8 cellular contexts compared by ENCODE assay signal in genomic region chr7:135335628-135336139, GRCh38.
DNase-seq lines count a peak whose midpoint lies in the region; ATAC-seq and TF ChIP-seq lines count a peak whose summit lies in the region.

No MANE protein-coding gene starts in this region.

- intact Hi-C loops in activated CD4-positive, alpha-beta T cell treated with anti-CD3 and anti-CD28 coated beads, Interleukin-2, amount 10 ng/mL, durations not matched to agents 24 days and 14 days (cut with micrococcal nuclease), result loop anchor here (2.0 kb wide), 1 partner anchor 55 kb away; no protein-coding TSS in a partner anchor

- no peaks in the 10 kb centered on the region for H3K27me3 ChIP-seq in GM06990 (replicated peaks; ENCODE audit: control insufficient read depth, insufficient read depth, low read length)
- no peaks in the 10 kb centered on the region for H3K27me3 ChIP-seq in fibroblast of lung (ENCODE audit: control insufficient read depth, insufficient read depth, low read length)
- no peaks in the 10 kb centered on the region for H3K27me3 ChIP-seq in parathyroid adenoma (ENCODE audit: control insufficient read depth, insufficient read depth, low read length)
- H3K27me3 ChIP-seq in suprapubic skin, result no peaks in the 10 kb centered on the region

- H3K36me3 ChIP-seq in GM06990 (ENCODE audit: control insufficient read depth, insufficient read depth, low read length) (no peaks in the 10 kb centered on the region), fibroblast of lung (ENCODE audit: control insufficient read depth, insufficient read depth, low read length) (no peaks in the 10 kb centered on the region), parathyroid adenoma (ENCODE audit: control insufficient read depth, insufficient read depth, low read length) (no peaks in the 10 kb centered on the region), suprapubic skin (no peaks in the 10 kb centered on the region)

- TF ChIP-seq CTCF in GM06990 (IDR thresholded peaks at IDR 0.05; ENCODE audit: insufficient read depth, low read length, poor library complexity, severe bottlenecking), result peak; percentile 50
- peak in 1 of 2 donors; percentile 7 for TF ChIP-seq CTCF in fibroblast of lung (conservative IDR thresholded peaks at IDR 0.05 in 1 of 2, IDR thresholded peaks at IDR 0.05 in 1 of 2; ENCODE audit: low read depth in 1 of 2, low read length in 2 of 2)
- peak; percentile 80 for TF ChIP-seq CTCF in parathyroid adenoma (IDR thresholded peaks at IDR 0.05)
- peak in 1 of 2 donors; percentile 46 for TF ChIP-seq CTCF in suprapubic skin (IDR thresholded peaks at IDR 0.05)

- H3K27ac ChIP-seq in fibroblast of lung (ENCODE audit: insufficient read depth, low read length), result no peak overlapping the region
- no peak overlapping the region for H3K27ac ChIP-seq in parathyroid adenoma
- no peak overlapping the region for H3K27ac ChIP-seq in suprapubic skin

- H2AFZ ChIP-seq in fibroblast of lung (ENCODE audit: low read length), result no peak overlapping the region
- H2AFZ ChIP-seq in parathyroid adenoma, result peak overlapping the region; percentile 63

- peak; percentile 65 for ATAC-seq in HG02798 (IDR thresholded peaks at IDR 0.05; ENCODE audit: poor library complexity, unreplicated experiment)

- H3K4me3 ChIP-seq in GM06990 (replicated peaks; ENCODE audit: low read depth, low read length) (no peak overlapping the region), fibroblast of lung (replicated peaks in 1 of 4; ENCODE audit: control extremely low read depth in 1 of 4, insufficient read depth in 1 of 4, low read depth in 3 of 4, low read length in 4 of 4) (no peak overlapping the region), parathyroid adenoma (ENCODE audit: low read depth, low read length) (no peak overlapping the region), suprapubic skin (no peak overlapping the region)

- H3K27ac Mint-ChIP-seq in activated CD4-positive, alpha-beta T cell treated with anti-CD3 and anti-CD28 coated beads, Interleukin-2, amount 10 ng/mL, durations not matched to agents 24 days and 14 days, result no peak overlapping the region

- peaks cover 2% of the 10 kb centered on the region for H3K4me1 Mint-ChIP-seq in activated CD4-positive, alpha-beta T cell treated with anti-CD3 and anti-CD28 coated beads, Interleukin-2, amount 10 ng/mL, durations not matched to agents 24 days and 14 days

- H3K27me3 Mint-ChIP-seq in activated CD4-positive, alpha-beta T cell treated with anti-CD3 and anti-CD28 coated beads, Interleukin-2, amount 10 ng/mL, durations not matched to agents 24 days and 14 days, result no peaks in the 10 kb centered on the region

- no peak for TF ChIP-seq EP300 in suprapubic skin (IDR thresholded peaks at IDR 0.05)

- no peak overlapping the region for H3K9ac ChIP-seq in fibroblast of lung (ENCODE audit: insufficient read depth, low read length)
- no peak overlapping the region for H3K9ac ChIP-seq in parathyroid adenoma

- no peak for TF ChIP-seq POLR2A in suprapubic skin (IDR thresholded peaks at IDR 0.05)

- H4K20me1 ChIP-seq in fibroblast of lung (ENCODE audit: control insufficient read depth, extremely low read depth, insufficient read depth, low read length), result no peaks in the 10 kb centered on the region

- H3K4me3 Mint-ChIP-seq in activated CD4-positive, alpha-beta T cell treated with anti-CD3 and anti-CD28 coated beads, Interleukin-2, amount 10 ng/mL, durations not matched to agents 24 days and 14 days, result no peak overlapping the region

- H3K9me3 ChIP-seq in fibroblast of lung (ENCODE audit: control insufficient read depth, insufficient read depth, low read depth, low read length) (no peaks in the 10 kb centered on the region), parathyroid adenoma (ENCODE audit: control insufficient read depth, low read length) (no peaks in the 10 kb centered on the region), suprapubic skin (no peaks in the 10 kb centered on the region)

- no peaks in the 10 kb centered on the region for H3K36me3 Mint-ChIP-seq in activated CD4-positive, alpha-beta T cell treated with anti-CD3 and anti-CD28 coated beads, Interleukin-2, amount 10 ng/mL, durations not matched to agents 24 days and 14 days (ENCODE audit: low read depth)

- no peak overlapping the region for H3K4me2 ChIP-seq in fibroblast of lung (ENCODE audit: extremely low read depth, insufficient read depth, low read length)
- no peak overlapping the region for H3K4me2 ChIP-seq in parathyroid adenoma (ENCODE audit: low read length)

- whole genome bisulfite sequencing in suprapubic skin, result 29% methylated on average over 9 of the region's 9 CpGs

- no peaks in the 10 kb centered on the region for H3K9me3 Mint-ChIP-seq in activated CD4-positive, alpha-beta T cell treated with anti-CD3 and anti-CD28 coated beads, Interleukin-2, amount 10 ng/mL, durations not matched to agents 24 days and 14 days

- H3K79me2 ChIP-seq in fibroblast of lung (ENCODE audit: control insufficient read depth, insufficient read depth, low read length), result no peaks in the 10 kb centered on the region
- no peaks in the 10 kb centered on the region for H3K79me2 ChIP-seq in parathyroid adenoma

- peak; percentile 14 for DNase-seq in GM06990 (ENCODE audit: extremely low read depth, insufficient read length)
- DNase-seq in NCI-H2081 treated with DMSO at 0.1 percent for 48 hours (lab: John Stamatoyannopoulos, UW), result peak; percentile 42
- DNase-seq in activated CD4-positive, alpha-beta T cell treated with anti-CD3 and anti-CD28 coated beads, Interleukin-2, amount 10 ng/mL, durations not matched to agents 24 days and 14 days, result peak; percentile 68
- peak; percentile 24 to 54 for DNase-seq in fibroblast of lung (ENCODE audit: low read depth in 2 of 2)
- DNase-seq in suprapubic skin (ENCODE audit: low spot score in 2 of 2), result no peak
- DNase-seq in stimulated activated naive CD4-positive, alpha-beta T cell treated with Interleukin-2 at 50 U/mL for 16 hours (lab: John Stamatoyannopoulos, UW), result no peak

- H3K4me1 ChIP-seq in fibroblast of lung (ENCODE audit: control insufficient read depth, extremely low read depth, insufficient read depth, low read length) (no peaks in the 10 kb centered on the region), parathyroid adenoma (peaks cover 17% of the 10 kb centered on the region), suprapubic skin (no peaks in the 10 kb centered on the region)

Comparison
In these comparisons a context has a peak if more than half of its experiments do, and no peak if none do; other contexts are left out.
1. DNase-seq: peak in GM06990 (single experiment), NCI-H2081 treated with DMSO at 0.1 percent for 48 hours (single experiment), activated CD4-positive, alpha-beta T cell treated with anti-CD3 and anti-CD28 coated beads, Interleukin-2, amount 10 ng/mL, durations not matched to agents 24 days and 14 days (single experiment) and fibroblast of lung (2 of 2); none in suprapubic skin (0 of 2) and stimulated activated naive CD4-positive, alpha-beta T cell treated with Interleukin-2 at 50 U/mL for 16 hours (single experiment).